In genomic region chr18:3451989-3452749, GRCh38 we compare ENCODE assay signal across 1 cellular context.
TF ChIP-seq lines count a peak whose summit lies in the region.

No MANE protein-coding gene starts in this region.

TF ChIP-seq in A549, 52 proteins besides CTCF, POLR2A, EP300 and RAD21 (continued from another document):
- TF ChIP-seq MAX (IDR thresholded peaks at IDR 0.05) (peak; percentile 30), REST (IDR thresholded peaks at IDR 0.05) (no peak; the same call in 1 of the 2 replicates), FOSB (CRISPR knock-in tag; IDR thresholded peaks at IDR 0.05) (no peak; the same call in 1 of the 2 replicates), PBX3 (IDR thresholded peaks at IDR 0.05) (no peak), EHF (CRISPR knock-in tag; IDR thresholded peaks at IDR 0.05) (no peak), FOXS1 (CRISPR knock-in tag; IDR thresholded peaks at IDR 0.05) (no peak), E2F6 (IDR thresholded peaks at IDR 0.05; ENCODE audit: borderline replicate concordance, low read depth) (0 out of 2 replicates have a peak, but pooled peaks have one; percentile 40), CBX8 (IDR thresholded peaks at IDR 0.05) (no peak), MAZ (IDR thresholded peaks at IDR 0.05; ENCODE audit: borderline replicate concordance, low read depth, low read length) (no peak), RARB (CRISPR knock-in tag; IDR thresholded peaks at IDR 0.05) (no peak), BCL3 (IDR thresholded peaks at IDR 0.05) (no peak), ZSCAN20 (CRISPR knock-in tag; IDR thresholded peaks at IDR 0.05) (no peak), JUN (IDR thresholded peaks at IDR 0.05) (peak in 1 of 2 experiments; percentile 35; a peak in 2 of 5 replicates), SREBF2 (IDR thresholded peaks at IDR 0.05) (no peak), NR3C1 (IDR thresholded peaks at IDR 0.05) (no peak), MYC (IDR thresholded peaks at IDR 0.05; ENCODE audit: borderline replicate concordance, low read length) (no peak), RCOR1 (IDR thresholded peaks at IDR 0.05; ENCODE audit: low read depth, low read length) (no peak), EHMT2 (IDR thresholded peaks at IDR 0.05; ENCODE audit: low read depth) (no peak), CBX2 (IDR thresholded peaks at IDR 0.05; ENCODE audit: borderline replicate concordance, low read depth) (no peak), CHD4 (IDR thresholded peaks at IDR 0.05; ENCODE audit: borderline replicate concordance) (no peak), TFCP2L1 (CRISPR knock-in tag; IDR thresholded peaks at IDR 0.05) (no peak)
